In the genomic region with DNA sequence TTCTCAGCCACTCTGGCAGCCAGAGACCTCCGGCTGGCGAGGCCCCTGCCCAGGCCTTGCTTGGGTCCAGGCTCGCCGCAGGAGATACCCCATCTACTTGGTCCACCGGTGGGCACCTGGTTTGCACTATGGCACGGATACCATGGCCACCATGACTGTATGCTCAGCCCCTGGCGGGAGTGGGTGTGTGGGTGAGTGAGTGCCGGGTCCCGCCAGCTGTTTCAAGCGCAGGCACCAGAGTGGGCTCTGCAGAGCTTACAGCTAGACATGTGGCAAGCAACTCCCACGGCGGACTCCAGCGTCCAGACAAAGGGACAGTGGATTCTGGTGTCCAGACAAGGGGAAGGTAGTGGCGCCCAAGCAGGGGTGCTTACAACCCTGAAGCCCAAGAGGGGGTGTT, we compare ENCODE assay signal across 9 cellular contexts. TPM values are rescaled to one million over a fixed set of nuclear protein-coding genes. Genes with fewer than 3 reads are reported as not detected.
DNase-seq lines count a peak whose midpoint lies in the region; ATAC-seq, FAIRE-seq and TF ChIP-seq lines count a peak whose summit lies in the region.
"Had no signal": no experiment of that assay in that cellular context is flagged by ENCODE, and none has a peak within 500 bp of the region (broad histone marks: within the 10 kb centered on the region; RNA-seq: fewer than 3 reads in every experiment).

No MANE protein-coding gene starts in this region.

- H3K27me3 Mint-ChIP-seq in activated naive CD8-positive, alpha-beta T cell treated with anti-CD3 and anti-CD28 coated beads, Interleukin-2, amount 50 U/mL, for 24 hours = no peaks in the 10 kb centered on the region
- no peaks in the 10 kb centered on the region for H3K27me3 Mint-ChIP-seq in memory B cell

- peak overlapping the region; percentile 100 for H3K9ac ChIP-seq in HepG2 (ENCODE audit: insufficient read depth, low read depth, low read length)

- POLR2A ChIA-PET in HepG2 (lab: Yijun Ruan, JAX) = no interaction called here
- POLR2A ChIA-PET in RWPE1 (lab: Yijun Ruan, JAX; ENCODE audit: low non-redundant PET) = no interaction called here

- H3K36me3 ChIP-seq in HepG2 (replicated peaks in 1 of 2; ENCODE audit: control insufficient read depth in 1 of 2, insufficient read depth in 2 of 2, low read length in 2 of 2) = peaks cover 8 to 22% of the 10 kb centered on the region in 2 experiments
- H3K36me3 ChIP-seq in right lobe of liver = peaks cover 0 to 9% (median under 1%) of the 10 kb centered on the region in 4 donors

- DNase-seq in HepG2 (ENCODE audit: low spot score) (no peak), right lobe of liver (no peak), memory B cell (ENCODE audit: low spot score in 2 of 2) (no peak), GM13977 (ENCODE audit: low spot score) (no peak), RWPE1 (ENCODE audit: low spot score) (no peak), sciatic nerve (ENCODE audit: low spot score) (no peak), NCI-H1694 treated with DMSO at 0.1 percent for 48 hours (lab: John Stamatoyannopoulos, UW) (no peak)
- DNase-seq in activated naive CD8-positive, alpha-beta T cell treated with anti-CD3 and anti-CD28 coated beads, Interleukin-2, amount 50 U/mL, for 24 hours = no peak
- DNase-seq: left colon had no signal

- TF ChIP-seq CTCF in HepG2 (CRISPR knock-in tag; IDR thresholded peaks at IDR 0.05) (no peak), right lobe of liver (IDR thresholded peaks at IDR 0.05) (no peak), GM13977 (IDR thresholded peaks at IDR 0.05; ENCODE audit: extremely low read depth, insufficient read depth, missing control alignments) (no peak), RWPE1 (conservative IDR thresholded peaks at IDR 0.05; ENCODE audit: low read depth) (no peak)

- H3K27ac Mint-ChIP-seq in activated naive CD8-positive, alpha-beta T cell treated with anti-CD3 and anti-CD28 coated beads, Interleukin-2, amount 50 U/mL, for 24 hours = peak overlapping the region; percentile 93
- H3K27ac Mint-ChIP-seq in memory B cell = no peak overlapping the region

- CTCF ChIA-PET in HepG2 (lab: Yijun Ruan, JAX; ENCODE audit: low intra/inter-chr PET ratio, low total read pairs) = no interaction called here
- CTCF ChIA-PET in RWPE1 (lab: Yijun Ruan, JAX) = no interaction called here

- no peak for ATAC-seq in HepG2
- no peak for ATAC-seq in right lobe of liver
- ATAC-seq in activated naive CD8-positive, alpha-beta T cell treated with anti-CD3 and anti-CD28 coated beads, Interleukin-2, amount 50 U/mL, for 24 hours = no peak
- no peak for ATAC-seq in memory B cell (ENCODE audit: low read depth)
- no peak for ATAC-seq in sciatic nerve
- ATAC-seq: left colon had no signal

- TF ChIP-seq RAD21 in HepG2 (CRISPR knock-in tag; IDR thresholded peaks at IDR 0.05) = no peak

- H3K4me3 ChIP-seq in HepG2 (replicated peaks in 1 of 3; ENCODE audit: insufficient read depth in 1 of 3, low read depth in 2 of 3, low read length in 3 of 3) (peak overlapping the region; percentile 95 to 100 (median 99)), right lobe of liver (no peak overlapping the region)

- intact Hi-C loops in HepG2 (cut with micrococcal nuclease; ENCODE audit: unreplicated experiment) = no loop called here
- intact Hi-C loops in right lobe of liver (cut with DNase I) = no loop called here
- intact Hi-C loops in sciatic nerve (cut with DNase I) = loop anchor here (2.0 kb wide), 1 partner anchor 20 kb away; no protein-coding TSS in a partner anchor

- TF ChIP-seq POLR2A in HepG2 (IDR thresholded peaks at IDR 0.05; ENCODE audit: insufficient read depth in 1 of 2, low read depth in 2 of 2, low read length in 2 of 2) = no peak
- no peak for TF ChIP-seq POLR2A in right lobe of liver (IDR thresholded peaks at IDR 0.05)

- BruUV-seq in HepG2 (replicated peaks; lab: Mats Ljungman, UMichigan) = no TSS peak

- no peaks in the 10 kb centered on the region; a peak in 1 of 5 replicates for H3K27me3 ChIP-seq in HepG2 (ENCODE audit: control insufficient read depth in 1 of 2, insufficient read depth in 2 of 2, low read length in 2 of 2)
- H3K27me3 ChIP-seq in right lobe of liver = no peaks in the 10 kb centered on the region

- H3K9me3 ChIP-seq in HepG2 (ENCODE audit: low read length) (no peaks in the 10 kb centered on the region), right lobe of liver (no peaks in the 10 kb centered on the region)

- in situ Hi-C loops in HepG2 (cut with HindIII; ENCODE audit: extremely low pct_ligation_motif_present, low pct_unique_long_range_greater_than_20kb) = loop anchor here (25.0 kb wide), 1 partner anchor 777 kb away; the partner anchor contains the start of gene AGXT
- in situ Hi-C loops in GM13977 (cut with MboI; ENCODE audit: low pct_unique_long_range_greater_than_20kb, low sequenced_read_pairs, unreplicated experiment) = no loop called here

- peaks cover 58% of the 10 kb centered on the region for H3K4me1 Mint-ChIP-seq in activated naive CD8-positive, alpha-beta T cell treated with anti-CD3 and anti-CD28 coated beads, Interleukin-2, amount 50 U/mL, for 24 hours
- peaks cover 38% of the 10 kb centered on the region for H3K4me1 Mint-ChIP-seq in memory B cell

- H2AFZ ChIP-seq in HepG2 (ENCODE audit: low read length) = no peak overlapping the region

- peaks cover 28% of the 10 kb centered on the region for H3K36me3 Mint-ChIP-seq in activated naive CD8-positive, alpha-beta T cell treated with anti-CD3 and anti-CD28 coated beads, Interleukin-2, amount 50 U/mL, for 24 hours (ENCODE audit: low read depth)
- H3K36me3 Mint-ChIP-seq in memory B cell = peaks cover 12% of the 10 kb centered on the region

- peaks cover 41% of the 10 kb centered on the region for H4K20me1 ChIP-seq in HepG2 (ENCODE audit: insufficient read depth, low read length)

- H3K27ac ChIP-seq in HepG2 (ENCODE audit: extremely low read length, insufficient read depth, low read length) (no peak overlapping the region), right lobe of liver (no peak overlapping the region), RWPE1 (no peak overlapping the region)

- H3K79me2 ChIP-seq in HepG2 (ENCODE audit: insufficient read depth, low read length) = peaks cover 87% of the 10 kb centered on the region

- H3K4me1 ChIP-seq in HepG2 (ENCODE audit: insufficient read depth, low read length) = peaks cover 66% of the 10 kb centered on the region
- peaks cover 0 to 20% (median 4%) of the 10 kb centered on the region in 4 donors for H3K4me1 ChIP-seq in right lobe of liver

- TF ChIP-seq EP300 in HepG2 (IDR thresholded peaks at IDR 0.05; ENCODE audit: low read depth in 2 of 2, low read length in 2 of 2) (no peak), HepG2 (CRISPR knock-in tag; IDR thresholded peaks at IDR 0.05; ENCODE audit: borderline replicate concordance) (no peak)

- WGBS in HepG2 (ENCODE audit: low lambda C conversion rate) = 89% methylated on average over 14 of the region's 14 CpGs
- 100% methylated on average over 3 of the region's 14 CpGs for WGBS in right lobe of liver (ENCODE audit: insufficient coverage, low coverage, low lambda C conversion rate, missing lambda C conversion rate)

- no peak for FAIRE-seq in HepG2 (lab: Jason Lieb, UNC)

- H3K4me2 ChIP-seq in HepG2 (ENCODE audit: low read depth, low read length) = peak overlapping the region; percentile 86

- peak overlapping the region; percentile 99 for H3K4me3 Mint-ChIP-seq in activated naive CD8-positive, alpha-beta T cell treated with anti-CD3 and anti-CD28 coated beads, Interleukin-2, amount 50 U/mL, for 24 hours
- peak overlapping the region; percentile 98 for H3K4me3 Mint-ChIP-seq in memory B cell

- no peaks in the 10 kb centered on the region for H3K9me3 Mint-ChIP-seq in activated naive CD8-positive, alpha-beta T cell treated with anti-CD3 and anti-CD28 coated beads, Interleukin-2, amount 50 U/mL, for 24 hours
- no peaks in the 10 kb centered on the region for H3K9me3 Mint-ChIP-seq in memory B cell

RNA-seq across cellular contexts. Expression of gene ATG4B, which starts 1.4 kb away (rescaled TPM):
- total RNA-seq in HepG2 (2016; rRNA removed; fragmentation: Illumina TruSeq; extraction: Trizol) (95.5 and 96.3 TPM in 2 replicates), right lobe of liver (10 to 100 TPM; 20.6 to 49.8 (median 39.3) TPM), sciatic nerve (92.6 TPM)
- total RNA-seq in HepG2 (2016; cell fraction: cytosol; rRNA removed; fragmentation: Illumina TruSeq; extraction: Trizol; ENCODE audit: low read depth) = 36.7 and 38.3 TPM in 2 replicates
- 89.4 and 100 TPM in 2 replicates for total RNA-seq in HepG2 (2016; cell fraction: insoluble cytoplasmic fraction; rRNA removed; fragmentation: Illumina TruSeq; extraction: Trizol)
- 29.3 and 29.5 TPM in 2 replicates for total RNA-seq in HepG2 (2016; cell fraction: membrane; rRNA removed; fragmentation: Illumina TruSeq; extraction: Trizol)
- total RNA-seq in HepG2 (2016; cell fraction: nucleus; rRNA removed; fragmentation: Illumina TruSeq; extraction: Trizol) = 81.6 and 83.5 TPM in 2 replicates
- polyA plus RNA-seq in HepG2 (2011; rRNA removed) = 239 and 300 TPM in 2 replicates
- polyA plus RNA-seq in HepG2 (2011; cell fraction: cytosol; rRNA removed) = 143 and 145 TPM in 2 replicates
- polyA plus RNA-seq in HepG2 (2011; cell fraction: nucleus; rRNA removed) = 1,044 and 1,316 TPM in 2 replicates
- polyA plus RNA-seq in HepG2 (2012) = 190 and 212 TPM in 2 replicates
- polyA plus RNA-seq in HepG2 (2016; cell fraction: cytosol; fragmentation: Illumina TruSeq; extraction: Trizol; ENCODE audit: low read depth) = 14.7 and 15.7 TPM in 2 replicates
- 75.1 and 104 TPM in 2 replicates for polyA plus RNA-seq in HepG2 (2016; cell fraction: insoluble cytoplasmic fraction; fragmentation: Illumina TruSeq; extraction: Trizol; ENCODE audit: low read depth)
- 19.2 and 21.6 TPM in 2 replicates for polyA plus RNA-seq in HepG2 (2016; cell fraction: membrane; fragmentation: Illumina TruSeq; extraction: Trizol; ENCODE audit: low read depth)
- 244 TPM in 2 replicates for polyA plus RNA-seq in HepG2 (2016; cell fraction: nucleus; fragmentation: Illumina TruSeq; extraction: Trizol; ENCODE audit: insufficient read depth, low read depth)
- 85.8 and 275 TPM in 2 replicates for polyA minus RNA-seq in HepG2 (2011; rRNA and poly(A)+ RNA removed; ENCODE audit: low replicate concordance)
- 75.1 and 78.1 TPM in 2 replicates for polyA minus RNA-seq in HepG2 (2011; cell fraction: cytosol; rRNA and poly(A)+ RNA removed)
- polyA minus RNA-seq in HepG2 (2011; cell fraction: nucleus; rRNA and poly(A)+ RNA removed) = 203 and 244 TPM in 2 replicates

RNA-seq across cellular contexts. Expression of gene THAP4, which starts 2.0 kb away (rescaled TPM):
- total RNA-seq in HepG2 (2016; rRNA removed; fragmentation: Illumina TruSeq; extraction: Trizol) = 68.2 and 75.7 TPM in 2 replicates
- 133 and 143 TPM in 2 replicates for total RNA-seq in HepG2 (2016; cell fraction: cytosol; rRNA removed; fragmentation: Illumina TruSeq; extraction: Trizol; ENCODE audit: low read depth)
- 59.6 and 76.6 TPM in 2 replicates for total RNA-seq in HepG2 (2016; cell fraction: insoluble cytoplasmic fraction; rRNA removed; fragmentation: Illumina TruSeq; extraction: Trizol)
- total RNA-seq in HepG2 (2016; cell fraction: membrane; rRNA removed; fragmentation: Illumina TruSeq; extraction: Trizol) = 167 and 184 TPM in 2 replicates
- total RNA-seq in HepG2 (2016; cell fraction: nucleus; rRNA removed; fragmentation: Illumina TruSeq; extraction: Trizol) = 30.7 and 35.8 TPM in 2 replicates
- 59.7 and 70.2 TPM in 2 replicates for polyA plus RNA-seq in HepG2 (2011; rRNA removed)
- 54.6 and 83.4 TPM in 2 replicates for polyA plus RNA-seq in HepG2 (2011; cell fraction: cytosol; rRNA removed)
- polyA plus RNA-seq in HepG2 (2011; cell fraction: nucleus; rRNA removed) = 44.5 and 45.2 TPM in 2 replicates
- 52.8 and 71.5 TPM in 2 replicates for polyA plus RNA-seq in HepG2 (2012)
- 151 and 156 TPM in 2 replicates for polyA plus RNA-seq in HepG2 (2016; cell fraction: cytosol; fragmentation: Illumina TruSeq; extraction: Trizol; ENCODE audit: low read depth)
- 70.7 and 84.7 TPM in 2 replicates for polyA plus RNA-seq in HepG2 (2016; cell fraction: insoluble cytoplasmic fraction; fragmentation: Illumina TruSeq; extraction: Trizol; ENCODE audit: low read depth)
- 183 and 195 TPM in 2 replicates for polyA plus RNA-seq in HepG2 (2016; cell fraction: membrane; fragmentation: Illumina TruSeq; extraction: Trizol; ENCODE audit: low read depth)
- polyA plus RNA-seq in HepG2 (2016; cell fraction: nucleus; fragmentation: Illumina TruSeq; extraction: Trizol; ENCODE audit: insufficient read depth, low read depth) = 54.6 and 58.8 TPM in 2 replicates
- polyA minus RNA-seq in HepG2 (2011; rRNA and poly(A)+ RNA removed; ENCODE audit: low replicate concordance) = 38.3 and 105 TPM in 2 replicates
- 40.5 and 45.2 TPM in 2 replicates for polyA minus RNA-seq in HepG2 (2011; cell fraction: cytosol; rRNA and poly(A)+ RNA removed)
- polyA minus RNA-seq in HepG2 (2011; cell fraction: nucleus; rRNA and poly(A)+ RNA removed) = 18.9 and 20.6 TPM in 2 replicates
- total RNA-seq in right lobe of liver = 10 to 100 TPM; 22.1 to 39.2 (median 25.0) TPM
- 37.7 TPM for total RNA-seq in sciatic nerve

RNA-seq across cellular contexts. Expression of gene DTYMK, which starts 47.7 kb away (rescaled TPM):
- total RNA-seq in HepG2 (2016; rRNA removed; fragmentation: Illumina TruSeq; extraction: Trizol) = 124 and 134 TPM in 2 replicates
- total RNA-seq in HepG2 (2016; cell fraction: cytosol; rRNA removed; fragmentation: Illumina TruSeq; extraction: Trizol; ENCODE audit: low read depth) = 63.0 and 77.3 TPM in 2 replicates
- total RNA-seq in HepG2 (2016; cell fraction: insoluble cytoplasmic fraction; rRNA removed; fragmentation: Illumina TruSeq; extraction: Trizol) = 125 and 130 TPM in 2 replicates
- 99.9 and 116 TPM in 2 replicates for total RNA-seq in HepG2 (2016; cell fraction: membrane; rRNA removed; fragmentation: Illumina TruSeq; extraction: Trizol)
- 56.0 and 67.3 TPM in 2 replicates for total RNA-seq in HepG2 (2016; cell fraction: nucleus; rRNA removed; fragmentation: Illumina TruSeq; extraction: Trizol)
- polyA plus RNA-seq in HepG2 (2011; rRNA removed) = 39.5 and 57.5 TPM in 2 replicates
- 30.6 and 53.2 TPM in 2 replicates for polyA plus RNA-seq in HepG2 (2011; cell fraction: cytosol; rRNA removed)
- polyA plus RNA-seq in HepG2 (2011; cell fraction: nucleus; rRNA removed) = 36.9 and 39.6 TPM in 2 replicates
- polyA plus RNA-seq in HepG2 (2012) = 29.8 and 41.3 TPM in 2 replicates
- polyA plus RNA-seq in HepG2 (2016; cell fraction: cytosol; fragmentation: Illumina TruSeq; extraction: Trizol; ENCODE audit: low read depth) = 57.1 and 73.3 TPM in 2 replicates
- polyA plus RNA-seq in HepG2 (2016; cell fraction: insoluble cytoplasmic fraction; fragmentation: Illumina TruSeq; extraction: Trizol; ENCODE audit: low read depth) = 98.3 and 102 TPM in 2 replicates
- 74.9 and 82.8 TPM in 2 replicates for polyA plus RNA-seq in HepG2 (2016; cell fraction: membrane; fragmentation: Illumina TruSeq; extraction: Trizol; ENCODE audit: low read depth)
- 101 and 105 TPM in 2 replicates for polyA plus RNA-seq in HepG2 (2016; cell fraction: nucleus; fragmentation: Illumina TruSeq; extraction: Trizol; ENCODE audit: insufficient read depth, low read depth)
- 26.4 and 34.1 TPM in 2 replicates for polyA minus RNA-seq in HepG2 (2011; rRNA and poly(A)+ RNA removed; ENCODE audit: low replicate concordance)
- 11.1 and 15.5 TPM in 2 replicates for polyA minus RNA-seq in HepG2 (2011; cell fraction: cytosol; rRNA and poly(A)+ RNA removed)
- polyA minus RNA-seq in HepG2 (2011; cell fraction: nucleus; rRNA and poly(A)+ RNA removed) = 13.2 and 17.9 TPM in 2 replicates
- 10 to 100 TPM in 5 of 6 experiments, 1 to 10 TPM in 1; 9.9 to 21.5 (median 10.4) TPM for total RNA-seq in right lobe of liver
- 15.6 TPM for total RNA-seq in sciatic nerve

Comparison
In these comparisons a context has a peak if more than half of its experiments do, and no peak if none do; other contexts are left out.
1. H3K4me3 ChIP-seq: peak in HepG2 (3 of 3); none in right lobe of liver (0 of 3).